Comparison of ENCODE assay signal across 8 cellular contexts in the genomic region with DNA sequence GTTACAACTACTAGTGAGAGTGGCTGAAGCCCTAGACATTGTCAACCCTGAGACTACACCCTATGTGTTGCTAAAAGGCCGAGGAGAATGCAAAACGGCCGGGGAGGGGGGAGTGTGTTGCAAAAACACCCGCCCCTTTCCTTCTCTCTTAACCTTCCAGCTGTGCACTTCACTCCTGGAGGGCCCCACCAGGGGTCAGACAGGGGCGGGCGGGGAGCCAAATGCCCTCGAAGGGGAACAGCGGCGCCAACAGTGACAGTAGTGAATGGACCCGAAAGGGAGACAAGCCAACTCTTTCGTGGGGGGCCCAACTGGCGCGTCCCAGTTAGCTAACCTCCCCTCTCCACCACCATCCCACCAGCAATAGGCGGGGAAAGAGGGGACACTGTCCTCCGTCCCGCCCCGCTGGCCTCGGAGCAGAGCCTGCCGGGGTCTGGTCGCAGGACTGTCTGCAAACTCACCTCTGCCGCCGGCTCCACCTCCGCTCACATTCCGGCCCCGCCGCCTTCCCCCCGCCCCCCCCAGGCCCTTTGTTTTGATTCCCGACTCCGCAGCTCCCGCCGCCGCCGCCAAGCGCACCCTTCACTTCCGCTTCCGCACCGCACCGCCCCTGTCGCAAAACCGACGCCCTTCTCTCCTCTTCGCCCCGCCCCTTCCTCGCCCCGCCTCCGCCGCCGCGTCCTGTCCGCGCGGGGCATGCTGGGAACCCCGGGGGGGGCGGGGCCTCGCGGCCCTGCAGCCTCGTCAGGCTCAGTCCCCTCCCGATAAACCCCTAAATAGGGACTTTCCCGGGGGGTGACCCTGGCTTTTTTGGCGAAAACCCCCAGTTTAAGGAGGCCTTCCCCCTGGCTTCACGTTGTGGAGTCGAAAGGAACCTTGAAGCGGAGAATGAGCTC. TPM values are rescaled to one million over a fixed set of nuclear protein-coding genes. Genes with fewer than 3 reads are reported as not detected.
A peak's percentile ranks its signal among the peaks of the same experiment; 100 is the strongest.
DNase-seq lines count a peak whose midpoint lies in the region; ATAC-seq and TF ChIP-seq lines count a peak whose summit lies in the region.

MARF1 (minus strand) TSS at position 598 of the 896 bp plus-strand sequence. CDS start 3,921 bp downstream, outside the sequence.

- WGBS in psoas muscle, 3 donors: 0 to 1% (median 0%) methylated on average over 39 to 62 of the region's 63 CpGs
- WGBS in urinary bladder: under 1% methylated on average over 63 of the region's 63 CpGs

- in situ Hi-C loops in GM13977 (cut with MboI; ENCODE audit: low pct_unique_long_range_greater_than_20kb, low sequenced_read_pairs, unreplicated experiment): no loop called here

- H3K27me3 Mint-ChIP-seq in T-helper 17 cell: no peaks in the 10 kb centered on the region

- DNase-seq in GM13977 (ENCODE audit: low spot score) (peak; percentile 88), NCI-H187 (lab: John Stamatoyannopoulos, UW) (peak; percentile 77 to 80), T-helper 17 cell (peak; percentile 100), amygdala (lab: John Stamatoyannopoulos, UW) (peak; percentile 66 to 98 (median 91)), left ventricle myocardium inferior (peak; percentile 100), psoas muscle (peak; percentile 99 to 100)

- H3K27ac ChIP-seq in left ventricle myocardium inferior (replicated peaks) (peak within 1 kb of the TSS; percentile 97), psoas muscle (peak within 1 kb of the TSS; percentile 99), urinary bladder (ENCODE audit: low read depth) (peak within 1 kb of the TSS; percentile 93)

- intact Hi-C loops in left ventricle myocardium inferior (cut with micrococcal nuclease) (loop anchor here (10.0 kb wide), 1 partner anchor 62 kb away; no protein-coding TSS in a partner anchor), psoas muscle (cut with DNase I) (loop anchor here in 1 of 2 donors (10.0 kb wide), 1 partner anchor 48 kb away; no protein-coding TSS in a partner anchor)

- H3K9me3 ChIP-seq in T-helper 17 cell (ENCODE audit: control insufficient read depth, low read length, poor library complexity, severe bottlenecking) (no peaks in the 10 kb centered on the region), left ventricle myocardium inferior (replicated peaks) (no peaks in the 10 kb centered on the region), psoas muscle (no peaks in the 10 kb centered on the region)

- no peaks in the 10 kb centered on the region for H3K36me3 Mint-ChIP-seq in T-helper 17 cell (ENCODE audit: low read depth)

- peaks cover 39% of the 10 kb centered on the region for H3K4me1 ChIP-seq in left ventricle myocardium inferior
- peaks cover 26% of the 10 kb centered on the region for H3K4me1 ChIP-seq in psoas muscle
- no peaks in the 10 kb centered on the region for H3K4me1 ChIP-seq in urinary bladder (ENCODE audit: insufficient read depth)

- H3K4me3 ChIP-seq in left ventricle myocardium inferior (peak within 1 kb of the TSS; percentile 93), psoas muscle (peak within 1 kb of the TSS; percentile 87), urinary bladder (ENCODE audit: low read depth, low read length) (peak within 1 kb of the TSS; percentile 77)

- H3K4me1 Mint-ChIP-seq in T-helper 17 cell: peaks cover 35% of the 10 kb centered on the region

- TF ChIP-seq CTCF in GM13977 (IDR thresholded peaks at IDR 0.05; ENCODE audit: extremely low read depth, insufficient read depth, missing control alignments): peak; percentile 52
- TF ChIP-seq CTCF in left ventricle myocardium inferior (IDR thresholded peaks at IDR 0.05; ENCODE audit: borderline replicate concordance): peak; percentile 44
- TF ChIP-seq CTCF in psoas muscle (IDR thresholded peaks at IDR 0.05): peak; percentile 18

- peaks cover 15% of the 10 kb centered on the region for H3K36me3 ChIP-seq in left ventricle myocardium inferior
- H3K36me3 ChIP-seq in psoas muscle (ENCODE audit: insufficient read depth in 1 of 2, low read depth in 1 of 2): peaks cover 0 to 23% of the 10 kb centered on the region in 2 donors
- no peaks in the 10 kb centered on the region for H3K36me3 ChIP-seq in urinary bladder (ENCODE audit: insufficient read depth)

- peak within 1 kb of the TSS; percentile 95 for H3K4me3 Mint-ChIP-seq in T-helper 17 cell

- peak within 1 kb of the TSS; percentile 98 for H3K27ac Mint-ChIP-seq in T-helper 17 cell

- peak; percentile 50 for ATAC-seq in HG02938 (IDR thresholded peaks at IDR 0.05; ENCODE audit: unreplicated experiment)
- peak; percentile 85 for ATAC-seq in T-helper 17 cell
- ATAC-seq in psoas muscle: peak; percentile 96 to 99 (median 96)

- H3K27me3 ChIP-seq in left ventricle myocardium inferior (ENCODE audit: low read depth) (no peaks in the 10 kb centered on the region), psoas muscle (ENCODE audit: insufficient read depth in 3 of 3, low read length in 2 of 3) (no peaks in the 10 kb centered on the region)

RNA-seq across cellular contexts. Expression of gene MARF1, which starts in this region (rescaled TPM):
- total RNA-seq in T-helper 17 cell (100 to 1,000 TPM; 159 to 164 TPM), left ventricle myocardium inferior (46.0 TPM), psoas muscle (10 to 100 TPM; 41.7 to 91.5 (median 51.3) TPM), urinary bladder (45.0 TPM)
- polyA plus RNA-seq in psoas muscle (10 to 100 TPM; 13.4 to 35.1 (median 17.0) TPM), urinary bladder (30.6 TPM)

Comparison
In these comparisons a context has a peak if more than half of its experiments do, and no peak if none do; other contexts are left out.
1. Peak in every context shown above with its lines: DNase-seq, ATAC-seq, H3K4me3 ChIP-seq and H3K27ac ChIP-seq.